1 cellular context compared by ENCODE assay signal in the genomic region with DNA sequence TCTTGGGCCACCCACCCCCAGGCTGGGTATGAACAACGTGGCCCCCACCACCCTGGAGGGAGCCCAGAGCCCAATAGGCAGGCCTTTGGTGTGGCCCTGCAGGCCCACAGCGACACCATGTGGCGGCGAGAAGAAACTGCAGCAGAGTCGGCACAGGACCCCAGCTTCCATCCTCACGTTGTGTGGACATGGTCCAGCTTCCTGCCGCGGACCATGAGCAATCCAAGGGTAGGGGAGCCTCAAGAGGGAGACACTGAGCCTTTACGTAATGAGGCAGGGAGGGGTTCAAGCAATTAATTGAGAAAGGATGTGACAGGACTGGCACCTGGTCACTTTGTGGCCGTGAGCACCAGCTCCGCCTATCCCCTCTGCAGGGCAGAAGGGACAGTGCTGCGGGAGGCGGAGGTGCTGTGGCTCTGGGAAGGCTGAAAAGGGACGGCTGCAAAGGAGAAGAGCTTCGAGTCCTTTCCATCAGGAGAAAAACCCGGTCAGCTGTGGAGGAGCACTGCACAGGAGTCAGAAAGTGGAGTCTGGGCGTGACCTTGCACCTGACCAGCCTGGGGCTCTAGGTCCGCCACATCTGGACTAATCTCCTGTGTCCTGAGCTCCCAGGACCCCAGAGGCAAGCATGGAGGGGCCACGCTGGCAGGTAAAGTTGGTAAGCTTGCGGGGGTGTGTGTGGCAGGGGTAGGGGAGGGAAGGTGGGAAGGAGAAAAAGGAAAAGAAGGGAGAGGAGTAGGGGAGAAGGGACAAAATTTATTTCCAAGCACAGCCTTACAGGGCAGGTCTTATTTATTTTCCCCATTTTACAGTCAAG.
TF ChIP-seq lines count a peak whose summit lies in the region.

No MANE protein-coding gene starts in this region.

TF ChIP-seq in HepG2, 621 proteins besides CTCF, POLR2A, EP300 and RAD21 (continued from another document and continues in another):
- TF ChIP-seq, protein P1, sequence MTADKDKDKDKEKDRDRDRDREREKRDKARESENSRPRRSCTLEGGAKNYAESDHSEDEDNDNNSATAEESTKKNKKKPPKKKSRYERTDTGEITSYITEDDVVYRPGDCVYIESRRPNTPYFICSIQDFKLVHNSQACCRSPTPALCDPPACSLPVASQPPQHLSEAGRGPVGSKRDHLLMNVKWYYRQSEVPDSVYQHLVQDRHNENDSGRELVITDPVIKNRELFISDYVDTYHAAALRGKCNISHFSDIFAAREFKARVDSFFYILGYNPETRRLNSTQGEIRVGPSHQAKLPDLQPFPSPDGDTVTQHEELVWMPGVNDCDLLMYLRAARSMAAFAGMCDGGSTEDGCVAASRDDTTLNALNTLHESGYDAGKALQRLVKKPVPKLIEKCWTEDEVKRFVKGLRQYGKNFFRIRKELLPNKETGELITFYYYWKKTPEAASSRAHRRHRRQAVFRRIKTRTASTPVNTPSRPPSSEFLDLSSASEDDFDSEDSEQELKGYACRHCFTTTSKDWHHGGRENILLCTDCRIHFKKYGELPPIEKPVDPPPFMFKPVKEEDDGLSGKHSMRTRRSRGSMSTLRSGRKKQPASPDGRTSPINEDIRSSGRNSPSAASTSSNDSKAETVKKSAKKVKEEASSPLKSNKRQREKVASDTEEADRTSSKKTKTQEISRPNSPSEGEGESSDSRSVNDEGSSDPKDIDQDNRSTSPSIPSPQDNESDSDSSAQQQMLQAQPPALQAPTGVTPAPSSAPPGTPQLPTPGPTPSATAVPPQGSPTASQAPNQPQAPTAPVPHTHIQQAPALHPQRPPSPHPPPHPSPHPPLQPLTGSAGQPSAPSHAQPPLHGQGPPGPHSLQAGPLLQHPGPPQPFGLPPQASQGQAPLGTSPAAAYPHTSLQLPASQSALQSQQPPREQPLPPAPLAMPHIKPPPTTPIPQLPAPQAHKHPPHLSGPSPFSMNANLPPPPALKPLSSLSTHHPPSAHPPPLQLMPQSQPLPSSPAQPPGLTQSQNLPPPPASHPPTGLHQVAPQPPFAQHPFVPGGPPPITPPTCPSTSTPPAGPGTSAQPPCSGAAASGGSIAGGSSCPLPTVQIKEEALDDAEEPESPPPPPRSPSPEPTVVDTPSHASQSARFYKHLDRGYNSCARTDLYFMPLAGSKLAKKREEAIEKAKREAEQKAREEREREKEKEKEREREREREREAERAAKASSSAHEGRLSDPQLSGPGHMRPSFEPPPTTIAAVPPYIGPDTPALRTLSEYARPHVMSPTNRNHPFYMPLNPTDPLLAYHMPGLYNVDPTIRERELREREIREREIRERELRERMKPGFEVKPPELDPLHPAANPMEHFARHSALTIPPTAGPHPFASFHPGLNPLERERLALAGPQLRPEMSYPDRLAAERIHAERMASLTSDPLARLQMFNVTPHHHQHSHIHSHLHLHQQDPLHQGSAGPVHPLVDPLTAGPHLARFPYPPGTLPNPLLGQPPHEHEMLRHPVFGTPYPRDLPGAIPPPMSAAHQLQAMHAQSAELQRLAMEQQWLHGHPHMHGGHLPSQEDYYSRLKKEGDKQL (CRISPR knock-in tag; IDR thresholded peaks at IDR 0.05; ENCODE audit: low read depth) = no peak
- TF ChIP-seq, protein P2, sequence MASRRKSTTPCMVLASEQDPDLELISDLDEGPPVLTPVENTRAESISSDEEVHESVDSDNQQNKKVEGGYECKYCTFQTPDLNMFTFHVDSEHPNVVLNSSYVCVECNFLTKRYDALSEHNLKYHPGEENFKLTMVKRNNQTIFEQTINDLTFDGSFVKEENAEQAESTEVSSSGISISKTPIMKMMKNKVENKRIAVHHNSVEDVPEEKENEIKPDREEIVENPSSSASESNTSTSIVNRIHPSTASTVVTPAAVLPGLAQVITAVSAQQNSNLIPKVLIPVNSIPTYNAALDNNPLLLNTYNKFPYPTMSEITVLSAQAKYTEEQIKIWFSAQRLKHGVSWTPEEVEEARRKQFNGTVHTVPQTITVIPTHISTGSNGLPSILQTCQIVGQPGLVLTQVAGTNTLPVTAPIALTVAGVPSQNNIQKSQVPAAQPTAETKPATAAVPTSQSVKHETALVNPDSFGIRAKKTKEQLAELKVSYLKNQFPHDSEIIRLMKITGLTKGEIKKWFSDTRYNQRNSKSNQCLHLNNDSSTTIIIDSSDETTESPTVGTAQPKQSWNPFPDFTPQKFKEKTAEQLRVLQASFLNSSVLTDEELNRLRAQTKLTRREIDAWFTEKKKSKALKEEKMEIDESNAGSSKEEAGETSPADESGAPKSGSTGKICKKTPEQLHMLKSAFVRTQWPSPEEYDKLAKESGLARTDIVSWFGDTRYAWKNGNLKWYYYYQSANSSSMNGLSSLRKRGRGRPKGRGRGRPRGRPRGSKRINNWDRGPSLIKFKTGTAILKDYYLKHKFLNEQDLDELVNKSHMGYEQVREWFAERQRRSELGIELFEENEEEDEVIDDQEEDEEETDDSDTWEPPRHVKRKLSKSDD (CRISPR knock-in tag; IDR thresholded peaks at IDR 0.05; ENCODE audit: low read depth) = 0 out of 2 replicates have a peak, but pooled peaks have one; percentile 53
- TF ChIP-seq ZMYM4 (CRISPR knock-in tag; IDR thresholded peaks at IDR 0.05) (peak; percentile 66), ZNF580 (CRISPR knock-in tag; IDR thresholded peaks at IDR 0.05; ENCODE audit: borderline replicate concordance, low read depth) (peak; percentile 73; the same call in 1 of the 2 replicates), KDM4B (CRISPR knock-in tag; IDR thresholded peaks at IDR 0.05) (peak; percentile 92), RBM22 (optimal IDR thresholded peaks at IDR 0.05; ENCODE audit: low read length) (no peak), KLF11 (CRISPR knock-in tag; IDR thresholded peaks at IDR 0.05) (no peak), MAZ (IDR thresholded peaks at IDR 0.05; ENCODE audit: borderline replicate concordance, low read depth, low read length) (no peak; the same call in 1 of the 2 replicates), MAZ (CRISPR knock-in tag; IDR thresholded peaks at IDR 0.05; ENCODE audit: low read depth) (0 out of 2 replicates have a peak, but pooled peaks have one; percentile 60), ARID3A (IDR thresholded peaks at IDR 0.05; ENCODE audit: low read depth, low read length) (0 out of 2 replicates have a peak, but pooled peaks have one; percentile 27), ZNF749 (CRISPR knock-in tag; IDR thresholded peaks at IDR 0.05; ENCODE audit: borderline replicate concordance) (peak; percentile 58; the same call in 1 of the 2 replicates), HINFP (CRISPR knock-in tag; IDR thresholded peaks at IDR 0.05; ENCODE audit: low read depth) (peak; percentile 99), TBX3 (IDR thresholded peaks at IDR 0.05; ENCODE audit: borderline replicate concordance) (no peak), TIGD3 (CRISPR knock-in tag; IDR thresholded peaks at IDR 0.05; ENCODE audit: borderline replicate concordance) (no peak), NR2C2 (CRISPR knock-in tag; IDR thresholded peaks at IDR 0.05; ENCODE audit: borderline replicate concordance) (no peak), MED8 (CRISPR knock-in tag; IDR thresholded peaks at IDR 0.05; ENCODE audit: insufficient replicate concordance) (no peak), ZNF143 (CRISPR knock-in tag; IDR thresholded peaks at IDR 0.05) (no peak), ZNF142 (CRISPR knock-in tag; IDR thresholded peaks at IDR 0.05) (no peak), ZNF776 (CRISPR knock-in tag; IDR thresholded peaks at IDR 0.05) (0 out of 2 replicates have a peak, but pooled peaks have one; percentile 44), ZNF274 (CRISPR knock-in tag; IDR thresholded peaks at IDR 0.05) (0 out of 2 replicates have a peak, but pooled peaks have one; percentile 60), ISL2 (CRISPR knock-in tag; IDR thresholded peaks at IDR 0.05) (peak; percentile 15; the same call in 1 of the 2 replicates), ZNF619 (CRISPR knock-in tag; IDR thresholded peaks at IDR 0.05) (0 out of 2 replicates have a peak, but pooled peaks have one; percentile 46), CCDC6 (CRISPR knock-in tag; IDR thresholded peaks at IDR 0.05) (peak; percentile 82; the same call in 1 of the 2 replicates), ZNF501 (CRISPR knock-in tag; IDR thresholded peaks at IDR 0.05) (peak; percentile 33; the same call in 1 of the 2 replicates), PHF8 (CRISPR knock-in tag; IDR thresholded peaks at IDR 0.05) (peak; percentile 24; the same call in 1 of the 2 replicates)
- TF ChIP-seq, protein P3, sequence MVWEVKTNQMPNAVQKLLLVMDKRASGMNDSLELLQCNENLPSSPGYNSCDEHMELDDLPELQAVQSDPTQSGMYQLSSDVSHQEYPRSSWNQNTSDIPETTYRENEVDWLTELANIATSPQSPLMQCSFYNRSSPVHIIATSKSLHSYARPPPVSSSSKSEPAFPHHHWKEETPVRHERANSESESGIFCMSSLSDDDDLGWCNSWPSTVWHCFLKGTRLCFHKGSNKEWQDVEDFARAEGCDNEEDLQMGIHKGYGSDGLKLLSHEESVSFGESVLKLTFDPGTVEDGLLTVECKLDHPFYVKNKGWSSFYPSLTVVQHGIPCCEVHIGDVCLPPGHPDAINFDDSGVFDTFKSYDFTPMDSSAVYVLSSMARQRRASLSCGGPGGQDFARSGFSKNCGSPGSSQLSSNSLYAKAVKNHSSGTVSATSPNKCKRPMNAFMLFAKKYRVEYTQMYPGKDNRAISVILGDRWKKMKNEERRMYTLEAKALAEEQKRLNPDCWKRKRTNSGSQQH (CRISPR knock-in tag; IDR thresholded peaks at IDR 0.05; ENCODE audit: low read depth) = peak; percentile 90; the same call in 1 of the 2 replicates
